Comparison of ENCODE assay signal across 21 cellular contexts in the genomic region with DNA sequence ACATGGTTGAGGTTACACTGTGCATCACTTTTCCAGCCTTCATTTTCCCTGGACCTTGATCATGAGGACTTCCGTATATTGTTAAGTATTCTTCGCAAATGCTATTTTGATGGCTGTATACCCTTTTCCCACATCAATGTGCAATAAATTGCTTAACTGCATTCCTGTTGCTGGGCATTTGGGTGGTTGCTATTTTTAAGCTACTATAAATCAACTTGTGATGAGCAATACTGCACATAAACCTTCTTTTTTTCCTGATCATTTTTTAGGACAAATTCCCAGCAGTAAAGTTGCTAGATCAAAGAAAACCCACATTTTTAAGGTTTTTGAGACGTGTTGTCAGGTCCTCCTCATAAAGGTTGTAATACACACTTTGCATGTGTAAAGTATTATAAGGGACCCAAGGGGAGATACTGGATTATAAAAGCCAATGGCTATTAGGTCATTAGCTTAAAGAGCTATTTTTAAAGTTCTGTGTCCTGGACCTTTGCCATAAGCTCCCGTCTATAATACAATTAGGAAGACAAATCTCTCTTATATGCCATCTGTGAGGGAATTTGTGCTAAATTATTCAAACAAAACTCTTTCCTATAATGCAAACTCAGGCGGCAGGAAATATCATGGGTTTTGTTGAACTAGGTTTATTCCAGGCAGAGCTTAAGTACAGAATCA. TPM values are rescaled to one million over a fixed set of nuclear protein-coding genes. Genes with fewer than 3 reads are reported as not detected.
DNase-seq lines count a peak whose midpoint lies in the region; ATAC-seq and TF ChIP-seq lines count a peak whose summit lies in the region.
"Had no signal": no experiment of that assay in that cellular context is flagged by ENCODE, and none has a peak within 500 bp of the region (broad histone marks: within the 10 kb centered on the region; RNA-seq: fewer than 3 reads in every experiment).

No MANE protein-coding gene starts in this region.

- TF ChIP-seq CTCF in dorsolateral prefrontal cortex (IDR thresholded peaks at IDR 0.05 in 54 of 56, conservative IDR thresholded peaks at IDR 0.05 in 2 of 56; ENCODE audit: low read depth in 1 of 56, partially characterized antibody in 56 of 56) = no peak
- TF ChIP-seq CTCF in retinal pigment epithelial cell (conservative IDR thresholded peaks at IDR 0.05; ENCODE audit: low read depth, low read length) = no peak

- H3K4me3 ChIP-seq in dorsolateral prefrontal cortex (no peak overlapping the region), retinal pigment epithelial cell (ENCODE audit: low read length) (no peak overlapping the region)
- H3K4me3 ChIP-seq: cardiac muscle cell, gastroesophageal sphincter, GM12878 had no signal

- DNase-seq in EL (peak; percentile 70), NCI-H1694 treated with DMSO at 0.1 percent for 48 hours (lab: John Stamatoyannopoulos, UW) (peak; percentile 29), dorsolateral prefrontal cortex (no peak), retinal pigment epithelial cell (ENCODE audit: low read depth) (peak; percentile 88), kidney glomerular epithelial cell (lab: John Stamatoyannopoulos, UW) (no peak), H4 (ENCODE audit: low spot score) (no peak), RPMI8226 (no peak)
- DNase-seq: activated CD4-positive, alpha-beta T cell treated with anti-CD3 and anti-CD28 coated beads for 1 hour; activated naive CD4-positive, alpha-beta T cell treated with anti-CD3 and anti-CD28 coated beads for 36 hours; C1 segment of cervical spinal cord; effector memory CD8-positive, alpha-beta T cell; Karpas-422; NCI-H1930; nucleus accumbens; stimulated activated CD4-positive, alpha-beta T cell treated with anti-CD3 and anti-CD28 coated beads, Interleukin-12 subunit alpha, Interleukin-12 subunit beta, amount 100 ng/mL, for 4 hours; stimulated activated naive CD8-positive, alpha-beta T cell treated with anti-CD3 and anti-CD28 coated beads, Interleukin-15, amount 100 ng/mL, for 72 hours had no signal

- intact Hi-C loops in dorsolateral prefrontal cortex (cut with DNase I) = no loop called here

- no peaks in the 10 kb centered on the region for H3K27me3 ChIP-seq in dorsolateral prefrontal cortex
- H3K27me3 ChIP-seq: cardiac muscle cell, gastroesophageal sphincter had no signal

- peak overlapping the region in 36 of 59 donors; percentile 1 to 73 (median 39) for H3K27ac ChIP-seq in dorsolateral prefrontal cortex
- H3K27ac ChIP-seq: cardiac muscle cell had no signal

- no peak for ATAC-seq in GM18909 (IDR thresholded peaks at IDR 0.05; ENCODE audit: poor library complexity, unreplicated experiment)
- ATAC-seq: effector memory CD8-positive, alpha-beta T cell; GM12878; stimulated activated naive CD8-positive, alpha-beta T cell treated with anti-CD3 and anti-CD28 coated beads, Interleukin-15, amount 100 ng/mL, for 72 hours had no signal

RNA-seq across cellular contexts. Expression of gene LIMCH1, which starts 35.6 kb away (rescaled TPM):
- 100 to 1,000 TPM; 126 to 357 (median 196) TPM for total RNA-seq in dorsolateral prefrontal cortex
- total RNA-seq in H4 (2014; rRNA removed; shearing (Covaris generic)) = 24.5 and 25.3 TPM in 2 replicates
- total RNA-seq: activated naive CD4-positive, alpha-beta T cell treated with anti-CD3 and anti-CD28 coated beads for 36 hours; T-helper 2 cell treated with Interferon-gamma antibody and Interleukin-4, amounts not matched to agents 100 ng/mL and 5 ng/mL, for 36 hours had no signal

Comparison
In these comparisons a context has a peak if more than half of its experiments do, and no peak if none do; other contexts are left out.
1. DNase-seq: peak in EL (single experiment), NCI-H1694 treated with DMSO at 0.1 percent for 48 hours (single experiment) and retinal pigment epithelial cell (single experiment); none in dorsolateral prefrontal cortex (0 of 10), kidney glomerular epithelial cell (single experiment), H4 (single experiment) and RPMI8226 (single experiment).